Comparison of ENCODE assay signal across 8 cellular contexts in the genomic region with DNA sequence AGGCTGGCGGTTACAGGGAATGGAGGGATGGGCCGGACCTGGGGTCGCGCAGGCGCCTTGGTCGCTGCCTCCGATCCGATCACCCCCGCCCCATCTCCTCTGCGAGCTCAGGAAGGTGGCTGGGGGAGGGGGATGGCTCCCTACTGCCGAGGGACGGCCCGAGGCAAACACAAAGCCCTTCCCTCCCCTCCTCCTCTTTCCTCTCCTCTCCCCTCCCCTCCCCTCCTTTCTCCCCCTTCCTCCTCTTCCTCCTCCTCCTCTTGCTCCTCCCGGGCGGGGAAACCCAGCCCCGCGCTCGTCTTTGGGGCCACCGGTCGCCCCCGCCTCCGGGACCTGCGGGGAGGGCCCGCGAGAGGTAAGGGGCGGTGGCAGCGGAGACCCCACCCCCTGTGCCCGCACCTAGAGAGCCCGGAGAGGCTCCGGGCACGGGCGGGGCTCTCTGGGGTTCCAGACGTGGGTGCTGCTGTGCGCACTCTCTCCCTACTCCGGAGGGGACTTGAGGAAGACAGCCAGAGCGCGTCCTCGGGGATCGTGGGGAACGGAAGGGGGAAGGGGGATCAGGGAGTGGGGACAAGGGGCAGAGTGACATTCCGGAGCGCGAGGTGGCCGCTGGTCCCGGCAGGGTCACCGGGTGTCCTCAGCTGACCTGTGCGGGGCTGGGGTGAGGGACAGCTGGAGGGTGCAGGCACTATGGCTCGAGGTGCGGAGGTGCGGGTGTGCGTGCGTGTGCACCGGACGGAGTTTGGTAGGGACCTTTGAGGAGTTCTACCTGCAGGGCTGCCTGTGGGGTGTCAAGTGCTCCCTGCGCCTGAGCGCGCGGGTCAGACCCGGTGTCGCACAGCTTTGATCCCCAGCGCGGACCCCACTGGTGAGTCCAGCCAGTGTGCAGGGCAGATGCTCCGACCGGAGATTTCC. TPM values are rescaled to one million over a fixed set of nuclear protein-coding genes. Genes with fewer than 3 reads are reported as not detected.
DNase-seq lines count a peak whose midpoint lies in the region; ATAC-seq and TF ChIP-seq lines count a peak whose summit lies in the region.

A gene with protein sequence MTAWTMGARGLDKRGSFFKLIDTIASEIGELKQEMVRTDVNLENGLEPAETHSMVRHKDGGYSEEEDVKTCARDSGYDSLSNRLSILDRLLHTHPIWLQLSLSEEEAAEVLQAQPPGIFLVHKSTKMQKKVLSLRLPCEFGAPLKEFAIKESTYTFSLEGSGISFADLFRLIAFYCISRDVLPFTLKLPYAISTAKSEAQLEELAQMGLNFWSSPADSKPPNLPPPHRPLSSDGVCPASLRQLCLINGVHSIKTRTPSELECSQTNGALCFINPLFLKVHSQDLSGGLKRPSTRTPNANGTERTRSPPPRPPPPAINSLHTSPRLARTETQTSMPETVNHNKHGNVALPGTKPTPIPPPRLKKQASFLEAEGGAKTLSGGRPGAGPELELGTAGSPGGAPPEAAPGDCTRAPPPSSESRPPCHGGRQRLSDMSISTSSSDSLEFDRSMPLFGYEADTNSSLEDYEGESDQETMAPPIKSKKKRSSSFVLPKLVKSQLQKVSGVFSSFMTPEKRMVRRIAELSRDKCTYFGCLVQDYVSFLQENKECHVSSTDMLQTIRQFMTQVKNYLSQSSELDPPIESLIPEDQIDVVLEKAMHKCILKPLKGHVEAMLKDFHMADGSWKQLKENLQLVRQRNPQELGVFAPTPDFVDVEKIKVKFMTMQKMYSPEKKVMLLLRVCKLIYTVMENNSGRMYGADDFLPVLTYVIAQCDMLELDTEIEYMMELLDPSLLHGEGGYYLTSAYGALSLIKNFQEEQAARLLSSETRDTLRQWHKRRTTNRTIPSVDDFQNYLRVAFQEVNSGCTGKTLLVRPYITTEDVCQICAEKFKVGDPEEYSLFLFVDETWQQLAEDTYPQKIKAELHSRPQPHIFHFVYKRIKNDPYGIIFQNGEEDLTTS (plus strand): TSS at position 286 of the 915 bp plus-strand sequence. CDS start 131,344 bp downstream, outside the sequence.

- H3K4me1 ChIP-seq in MM.1S (ENCODE audit: low read length) (peaks cover 6% of the 10 kb centered on the region; the same call in 1 of the 2 replicates), esophagus squamous epithelium (peaks cover 15 to 46% (median 22%) of the 10 kb centered on the region in 3 donors), testis (peaks cover 17% of the 10 kb centered on the region)

- 0% methylated on average over 6 to 13 of the region's 64 CpGs for WGBS in esophagus squamous epithelium, 2 donors
- 1% methylated on average over 16 to 64 of the region's 64 CpGs for WGBS in testis, 2 donors

- intact Hi-C loops in esophagus squamous epithelium (cut with DNase I) (no loop called here), testis (cut with DNase I; ENCODE audit: low total_unique reads) (no loop called here)

- peaks cover 8% of the 10 kb centered on the region; the same call in 1 of the 2 replicates for H3F3A ChIP-seq in MM.1S (ENCODE audit: insufficient read depth, low read length)

- DNase-seq in DMS 273 treated with DMSO at 0.1 percent for 48 hours (lab: John Stamatoyannopoulos, UW) (peak; percentile 82), MM.1S (peak; percentile 38), SW480 (ENCODE audit: low spot score) (peak; percentile 75), esophagus squamous epithelium (lab: John Stamatoyannopoulos, UW) (peak; percentile 38), mesothelial cell of epicardium (ENCODE audit: low spot score in 2 of 2, unreplicated experiment in 2 of 2) (peak; percentile 91), testis (peak; percentile 87)

- H3K4me2 ChIP-seq in MM.1S (ENCODE audit: low read depth, low read length), result peak within 1 kb of the TSS; percentile 99

- no peaks in the 10 kb centered on the region for H3K9me3 Mint-ChIP-seq in mesothelial cell of epicardium

- H4K20me1 ChIP-seq in MM.1S (ENCODE audit: insufficient read depth, low read length), result no peaks in the 10 kb centered on the region

- H3K9me2 ChIP-seq in MM.1S (replicated peaks; ENCODE audit: insufficient read depth, low read length), result no peaks in the 10 kb centered on the region

- H3K79me2 ChIP-seq in MM.1S (ENCODE audit: low read length), result no peaks in the 10 kb centered on the region

- TF ChIP-seq CTCF in MM.1S (IDR thresholded peaks at IDR 0.05; ENCODE audit: low read length) (no peak), esophagus squamous epithelium (IDR thresholded peaks at IDR 0.05) (no peak), mesothelial cell of epicardium (IDR thresholded peaks at IDR 0.05; ENCODE audit: unreplicated experiment) (no peak), testis (IDR thresholded peaks at IDR 0.05) (no peak)

- H3K4me3 ChIP-seq in MM.1S (ENCODE audit: low read length), result peak within 1 kb of the TSS; percentile 68
- H3K4me3 ChIP-seq in esophagus squamous epithelium, result peak within 1 kb of the TSS; percentile 74 to 91 (median 88)
- peak within 1 kb of the TSS; percentile 72 to 92 for H3K4me3 ChIP-seq in testis

- ATAC-seq in HG03159 (IDR thresholded peaks at IDR 0.05; ENCODE audit: unreplicated experiment) (no peak), HG03097 (IDR thresholded peaks at IDR 0.05; ENCODE audit: low FRiP score, unreplicated experiment) (no peak)

- no peaks in the 10 kb centered on the region for H3K36me3 ChIP-seq in MM.1S (replicated peaks; ENCODE audit: insufficient read depth, low read length)
- no peaks in the 10 kb centered on the region for H3K36me3 ChIP-seq in esophagus squamous epithelium
- H3K36me3 ChIP-seq in testis (ENCODE audit: low read depth, missing control alignments), result no peaks in the 10 kb centered on the region

- H3K27me3 ChIP-seq in MM.1S (replicated peaks; ENCODE audit: insufficient read depth, low read length) (no peaks in the 10 kb centered on the region), esophagus squamous epithelium (peaks cover 0 to 6% (median 0%) of the 10 kb centered on the region in 4 donors), testis (no peaks in the 10 kb centered on the region)

- peak within 1 kb of the TSS; percentile 92 for H3K4me3 Mint-ChIP-seq in mesothelial cell of epicardium

- peak within 1 kb of the TSS; percentile 92 for H2AFZ ChIP-seq in MM.1S (ENCODE audit: low read length)

- peak within 1 kb of the TSS; percentile 98 for H3K27ac Mint-ChIP-seq in mesothelial cell of epicardium

- TF ChIP-seq POLR2A in esophagus squamous epithelium (IDR thresholded peaks at IDR 0.05) (peak in 1 of 4 donors; percentile 55), testis (IDR thresholded peaks at IDR 0.05) (no peak)

- H3K27me3 Mint-ChIP-seq in mesothelial cell of epicardium (ENCODE audit: low read depth), result no peaks in the 10 kb centered on the region

- H3K9ac ChIP-seq in MM.1S (ENCODE audit: low read length), result peak within 1 kb of the TSS; percentile 56; the same call in 1 of the 2 replicates

- peaks cover 9% of the 10 kb centered on the region for H3K36me3 Mint-ChIP-seq in mesothelial cell of epicardium

- peaks cover 48% of the 10 kb centered on the region for H3K4me1 Mint-ChIP-seq in mesothelial cell of epicardium

- no peaks in the 10 kb centered on the region for H3K9me3 ChIP-seq in MM.1S (replicated peaks; ENCODE audit: insufficient read depth, low read length)
- no peaks in the 10 kb centered on the region for H3K9me3 ChIP-seq in esophagus squamous epithelium
- no peaks in the 10 kb centered on the region for H3K9me3 ChIP-seq in testis

- H3K27ac ChIP-seq in MM.1S (ENCODE audit: low read length) (no peak within 1 kb of the TSS), esophagus squamous epithelium (peak within 1 kb of the TSS; percentile 92 to 96 (median 94)), testis (peak within 1 kb of the TSS; percentile 85 to 86)

RNA-seq across cellular contexts. Expression of the gene that starts here (rescaled TPM):
- total RNA-seq in esophagus squamous epithelium (10 to 100 TPM; 29.5 to 77.4 (median 50.8) TPM), mesothelial cell of epicardium (57.9 to 63.1 TPM (median 59.4 TPM) in 3 replicates), testis (10 to 100 TPM; 16.0 to 29.2 TPM)
- polyA plus RNA-seq in testis (ENCODE audit: insufficient read depth, low read depth, low replicate concordance), result 9.1 TPM

Comparison
In these comparisons a context has a peak if more than half of its experiments do, and no peak if none do; other contexts are left out.
1. DNase-seq: peak in every context shown above with its lines; median percentile 91 in mesothelial cell of epicardium; 87 in testis; 82 in DMS 273 treated with DMSO at 0.1 percent for 48 hours; 75 in SW480; 38 in MM.1S; 38 in esophagus squamous epithelium.